In genomic region chr14:68792830-68793733, GRCh38 we compare ENCODE assay signal across 8 cellular contexts. TPM values are rescaled to one million over a fixed set of nuclear protein-coding genes. Genes with fewer than 3 reads are reported as not detected.
DNase-seq lines count a peak whose midpoint lies in the region; ATAC-seq and TF ChIP-seq lines count a peak whose summit lies in the region.

TSS of gene ZFP36L1 (minus strand) at chr14:68793067. CDS start at chr14:68792938, 129 bp downstream.

- DNase-seq in NCI-H446 (lab: John Stamatoyannopoulos, UW), result peak; percentile 63 to 82
- DNase-seq in activated CD4-positive, alpha-beta memory T cell treated with anti-CD3 and anti-CD28 coated beads, Interleukin-2, amount 10 ng/mL, durations not matched to agents 7 days and 5 days, result peak; percentile 95
- peak; percentile 97 for DNase-seq in right lobe of liver
- DNase-seq in stimulated activated CD4-positive, alpha-beta T cell treated with anti-CD3 and anti-CD28 coated beads, Interleukin-4, amount 100 ng/mL, for 24 hours, result peak; percentile 89

- ATAC-seq in HG02678 (IDR thresholded peaks at IDR 0.05; ENCODE audit: unreplicated experiment), result peak; percentile 39
- ATAC-seq in right lobe of liver, result peak; percentile 31 to 62 (median 50)
- no peak for ATAC-seq in GM18858 (IDR thresholded peaks at IDR 0.05; ENCODE audit: unreplicated experiment)

- POLR2A ChIA-PET in activated CD4-positive, alpha-beta memory T cell treated with anti-CD3 and anti-CD28 coated beads, Interleukin-2, amount 10 ng/mL, durations not matched to agents 7 days and 5 days (lab: Charles Lee), result interaction anchor here (0.6 to 12.6 kb wide), 28 partner anchors 9 to 1430 kb away, joined by 3 to 496 read pairs (median 4); partner anchors contain the start of genes ERH, RDH11 and ZFYVE26

- peak within 1 kb of the TSS; percentile 99 to 100 for H3K9ac ChIP-seq in duodenal mucosa (ENCODE audit: low read depth in 1 of 2, low read length in 2 of 2)

- H3K9me3 ChIP-seq in duodenal mucosa (ENCODE audit: control insufficient read depth in 1 of 2, low read length in 2 of 2) (no peaks in the 10 kb centered on the region), right lobe of liver (no peaks in the 10 kb centered on the region)

- H3K4me3 ChIP-seq in GM08714 (ENCODE audit: low read length) (peak within 1 kb of the TSS; percentile 97), duodenal mucosa (ENCODE audit: low read depth in 1 of 2, low read length in 2 of 2) (peak within 1 kb of the TSS; percentile 97 to 99), right lobe of liver (peak within 1 kb of the TSS; percentile 90 to 95 (median 93))

- no peaks in the 10 kb centered on the region for H3K27me3 ChIP-seq in duodenal mucosa (ENCODE audit: control insufficient read depth in 1 of 2, insufficient read depth in 2 of 2, low read length in 2 of 2)
- no peaks in the 10 kb centered on the region for H3K27me3 ChIP-seq in right lobe of liver

- TF ChIP-seq POLR2A in right lobe of liver (IDR thresholded peaks at IDR 0.05), result peak; percentile 100

- no peaks in the 10 kb centered on the region for H3K9me3 Mint-ChIP-seq in activated CD4-positive, alpha-beta memory T cell treated with anti-CD3 and anti-CD28 coated beads, Interleukin-2, amount 10 ng/mL, durations not matched to agents 7 days and 5 days

- H3K4me1 Mint-ChIP-seq in activated CD4-positive, alpha-beta memory T cell treated with anti-CD3 and anti-CD28 coated beads, Interleukin-2, amount 10 ng/mL, durations not matched to agents 7 days and 5 days, result peaks cover 53% of the 10 kb centered on the region

- no peaks in the 10 kb centered on the region for H3K27me3 Mint-ChIP-seq in activated CD4-positive, alpha-beta memory T cell treated with anti-CD3 and anti-CD28 coated beads, Interleukin-2, amount 10 ng/mL, durations not matched to agents 7 days and 5 days

- peaks cover 61% of the 10 kb centered on the region for H3K36me3 Mint-ChIP-seq in activated CD4-positive, alpha-beta memory T cell treated with anti-CD3 and anti-CD28 coated beads, Interleukin-2, amount 10 ng/mL, durations not matched to agents 7 days and 5 days (ENCODE audit: low read depth)

- peak within 1 kb of the TSS; percentile 100 for H3K27ac Mint-ChIP-seq in activated CD4-positive, alpha-beta memory T cell treated with anti-CD3 and anti-CD28 coated beads, Interleukin-2, amount 10 ng/mL, durations not matched to agents 7 days and 5 days

- no peak for TF ChIP-seq CTCF in right lobe of liver (IDR thresholded peaks at IDR 0.05)

- intact Hi-C loops in right lobe of liver (cut with DNase I), result no loop called here

- peaks cover 20 to 23% of the 10 kb centered on the region in 2 donors for H3K36me3 ChIP-seq in duodenal mucosa (ENCODE audit: control insufficient read depth in 1 of 2, insufficient read depth in 2 of 2, low read length in 2 of 2)
- peaks cover 0 to 42% (median 21%) of the 10 kb centered on the region in 4 donors for H3K36me3 ChIP-seq in right lobe of liver

- under 1% methylated on average over 38 of the region's 60 CpGs for WGBS in right lobe of liver (ENCODE audit: insufficient coverage, low coverage, low lambda C conversion rate, missing lambda C conversion rate)

- CTCF ChIA-PET in activated CD4-positive, alpha-beta memory T cell treated with anti-CD3 and anti-CD28 coated beads, Interleukin-2, amount 10 ng/mL, durations not matched to agents 7 days and 5 days (lab: Charles Lee), result interaction anchor here (1.3 to 7.1 kb wide), 5 partner anchors 12 to 544 kb away, joined by 3 to 178 read pairs (median 43); no protein-coding TSS in a partner anchor

- H3K27ac ChIP-seq in duodenal mucosa (ENCODE audit: low read depth, low read length) (peak within 1 kb of the TSS; percentile 100), right lobe of liver (peak within 1 kb of the TSS; percentile 100)

- H3K4me3 Mint-ChIP-seq in activated CD4-positive, alpha-beta memory T cell treated with anti-CD3 and anti-CD28 coated beads, Interleukin-2, amount 10 ng/mL, durations not matched to agents 7 days and 5 days, result peak within 1 kb of the TSS; percentile 92

- H3K4me1 ChIP-seq in duodenal mucosa (ENCODE audit: control insufficient read depth in 1 of 2, insufficient read depth in 2 of 2, low read length in 2 of 2) (peaks cover 10 to 23% of the 10 kb centered on the region in 2 donors), right lobe of liver (peaks cover 0 to 11% (median 3%) of the 10 kb centered on the region in 4 donors)

RNA-seq across cellular contexts. Expression of gene ZFP36L1, which starts in this region (rescaled TPM):
- 100 to 1,000 TPM in 1 of 2 experiments, 10 to 100 TPM in 1; 96.1 to 103 TPM for total RNA-seq in activated CD4-positive, alpha-beta memory T cell treated with anti-CD3 and anti-CD28 coated beads, Interleukin-2, amount 10 ng/mL, durations not matched to agents 7 days and 5 days
- 100 to 1,000 TPM; 109 to 298 (median 218) TPM for total RNA-seq in right lobe of liver
